In the genomic region with DNA sequence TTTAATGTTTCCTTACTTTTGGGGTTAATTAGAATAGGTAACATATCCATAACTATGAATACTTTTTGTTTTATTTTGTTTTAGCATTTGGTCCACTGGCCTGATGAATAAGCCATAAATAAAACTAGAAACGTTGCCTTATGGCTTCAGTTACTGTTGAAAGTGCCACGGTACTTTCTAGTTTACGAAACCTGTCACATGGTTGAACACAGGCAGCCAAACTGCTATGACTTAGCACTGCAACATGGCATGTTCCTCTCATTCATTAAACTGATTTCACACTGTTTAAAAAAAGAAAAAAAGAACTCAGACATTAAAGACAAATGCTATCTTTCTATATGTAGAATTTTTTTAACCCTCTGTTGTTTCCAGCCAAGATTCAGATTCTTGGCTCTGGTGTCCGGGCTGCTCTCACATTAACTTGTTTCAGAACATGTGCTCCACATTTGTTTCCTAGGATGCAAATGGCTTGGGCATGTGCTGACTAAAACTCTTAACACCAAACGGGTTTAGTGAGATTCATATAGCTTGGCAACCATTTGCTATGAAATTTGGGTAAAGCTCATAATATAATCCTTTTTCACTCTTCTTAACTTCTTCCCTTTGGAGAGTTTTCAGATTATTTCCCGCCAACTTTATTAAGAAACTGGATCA, we compare ENCODE assay signal across 12 cellular contexts.
A peak's percentile ranks its signal among the peaks of the same experiment; 100 is the strongest.
DNase-seq lines count a peak whose midpoint lies in the region; ATAC-seq and TF ChIP-seq lines count a peak whose summit lies in the region.
"Had no signal": no experiment of that assay in that cellular context is flagged by ENCODE, and none has a peak within 500 bp of the region (broad histone marks: within the 10 kb centered on the region; RNA-seq: fewer than 3 reads in every experiment).

No MANE protein-coding gene starts in this region.

- H3K79me2 ChIP-seq in GM23338 (replicated peaks; ENCODE audit: insufficient read depth) (no peaks in the 10 kb centered on the region), MM.1S (ENCODE audit: low read length) (no peaks in the 10 kb centered on the region)

- no peaks in the 10 kb centered on the region; the same call in 2 of the 3 replicates for H3K9me3 Mint-ChIP-seq in GM23338
- H3K9me3 Mint-ChIP-seq in chondrocyte (ENCODE audit: low read depth), result no peaks in the 10 kb centered on the region
- H3K9me3 Mint-ChIP-seq: activated naive CD4-positive, alpha-beta T cell treated with anti-CD3 and anti-CD28 coated beads, Interleukin-2, amount 50 U/mL, for 24 hours; stimulated activated naive CD8-positive, alpha-beta T cell treated with anti-CD3 and anti-CD28 coated beads, Interleukin-15, Interleukin-2, amounts not matched to agents 100 ng/mL and 50 ng/mL, for 24 hours had no signal

- H3K4me1 ChIP-seq in GM23338 (ENCODE audit: insufficient read depth), result no peaks in the 10 kb centered on the region
- no peaks in the 10 kb centered on the region for H3K4me1 ChIP-seq in MM.1S (ENCODE audit: low read length)

- H3K27me3 Mint-ChIP-seq in GM23338 (ENCODE audit: insufficient read depth, low read depth, poor library complexity) (no peaks in the 10 kb centered on the region), chondrocyte (ENCODE audit: low read depth) (no peaks in the 10 kb centered on the region)
- H3K27me3 Mint-ChIP-seq: activated naive CD4-positive, alpha-beta T cell treated with anti-CD3 and anti-CD28 coated beads, Interleukin-2, amount 50 U/mL, for 24 hours; stimulated activated naive CD8-positive, alpha-beta T cell treated with anti-CD3 and anti-CD28 coated beads, Interleukin-15, Interleukin-2, amounts not matched to agents 100 ng/mL and 50 ng/mL, for 24 hours had no signal

- H3K4me1 Mint-ChIP-seq in GM23338, result 0 out of 3 replicates have a peak, but pooled peaks cover 2% of the 10 kb centered on the region
- H3K4me1 Mint-ChIP-seq in chondrocyte (ENCODE audit: low read depth), result no peaks in the 10 kb centered on the region
- H3K4me1 Mint-ChIP-seq: activated naive CD4-positive, alpha-beta T cell treated with anti-CD3 and anti-CD28 coated beads, Interleukin-2, amount 50 U/mL, for 24 hours; immature natural killer cell had no signal

- H3K27ac ChIP-seq in GM23338 (ENCODE audit: low read depth) (no peak overlapping the region), MM.1S (ENCODE audit: low read length) (no peak overlapping the region)

- H3K27me3 ChIP-seq in GM23338 (ENCODE audit: insufficient read depth) (no peaks in the 10 kb centered on the region), MM.1S (replicated peaks; ENCODE audit: insufficient read depth, low read length) (no peaks in the 10 kb centered on the region)

- peak; percentile 20 for DNase-seq in Ammon's horn (ENCODE audit: low spot score)
- DNase-seq in GM23338 (ENCODE audit: low spot score), result no peak
- DNase-seq in OCI-M1 (lab: John Stamatoyannopoulos, UW), result peak; percentile 24
- DNase-seq in inferior parietal cortex (ENCODE audit: extremely low spot score), result peak; percentile 8
- DNase-seq in chondrocyte (ENCODE audit: low spot score), result no peak
- no peak for DNase-seq in omental fat pad (ENCODE audit: low spot score)
- no peak for DNase-seq in MM.1S
- no peak for DNase-seq in medulla oblongata (ENCODE audit: extremely low spot score)
- DNase-seq: immature natural killer cell, NCI-H1105 had no signal

- H2AFZ ChIP-seq in GM23338, result peak overlapping the region; percentile 86
- H2AFZ ChIP-seq in MM.1S (ENCODE audit: low read length), result no peak overlapping the region

- no peak overlapping the region for H3K9ac ChIP-seq in MM.1S (ENCODE audit: low read length)

- no peak overlapping the region for H3K27ac Mint-ChIP-seq in GM23338
- H3K27ac Mint-ChIP-seq in chondrocyte (ENCODE audit: unreplicated experiment), result no peak overlapping the region
- H3K27ac Mint-ChIP-seq: activated naive CD4-positive, alpha-beta T cell treated with anti-CD3 and anti-CD28 coated beads, Interleukin-2, amount 50 U/mL, for 24 hours; immature natural killer cell; stimulated activated naive CD8-positive, alpha-beta T cell treated with anti-CD3 and anti-CD28 coated beads, Interleukin-15, Interleukin-2, amounts not matched to agents 100 ng/mL and 50 ng/mL, for 24 hours had no signal

- H3K4me3 ChIP-seq in GM23338 (no peak overlapping the region), MM.1S (ENCODE audit: low read length) (no peak overlapping the region)

- ATAC-seq in GM23338 (no peak), omental fat pad (ENCODE audit: low FRiP score) (no peak)

- peaks cover 9% of the 10 kb centered on the region; the same call in 1 of the 2 replicates for H3K9me2 ChIP-seq in GM23338 (ENCODE audit: insufficient read depth)
- H3K9me2 ChIP-seq in MM.1S (replicated peaks; ENCODE audit: insufficient read depth, low read length), result no peaks in the 10 kb centered on the region

- no peak overlapping the region for H3K4me2 ChIP-seq in GM23338
- no peak overlapping the region for H3K4me2 ChIP-seq in MM.1S (ENCODE audit: low read depth, low read length)

- H3K9me3 ChIP-seq in MM.1S (replicated peaks; ENCODE audit: insufficient read depth, low read length), result no peaks in the 10 kb centered on the region

- H3K36me3 ChIP-seq in GM23338 (ENCODE audit: insufficient read depth) (no peaks in the 10 kb centered on the region), MM.1S (replicated peaks; ENCODE audit: insufficient read depth, low read length) (no peaks in the 10 kb centered on the region)

- H4K20me1 ChIP-seq in GM23338 (replicated peaks; ENCODE audit: insufficient read depth), result no peaks in the 10 kb centered on the region
- H4K20me1 ChIP-seq in MM.1S (ENCODE audit: insufficient read depth, low read length), result no peaks in the 10 kb centered on the region

- H3K36me3 Mint-ChIP-seq in GM23338 (ENCODE audit: low read depth) (0 out of 3 replicates have a peak, but pooled peaks cover 3% of the 10 kb centered on the region), chondrocyte (ENCODE audit: low read depth) (no peaks in the 10 kb centered on the region)
- H3K36me3 Mint-ChIP-seq: activated naive CD4-positive, alpha-beta T cell treated with anti-CD3 and anti-CD28 coated beads, Interleukin-2, amount 50 U/mL, for 24 hours; immature natural killer cell had no signal

- TF ChIP-seq CTCF in GM23338 (conservative IDR thresholded peaks at IDR 0.05; ENCODE audit: low read depth in 2 of 2), result no peak
- TF ChIP-seq CTCF in chondrocyte (IDR thresholded peaks at IDR 0.05), result no peak
- TF ChIP-seq CTCF in omental fat pad (IDR thresholded peaks at IDR 0.05), result no peak
- TF ChIP-seq CTCF in MM.1S (IDR thresholded peaks at IDR 0.05; ENCODE audit: low read length), result no peak

- H3K4me3 Mint-ChIP-seq in GM23338 (no peak overlapping the region), chondrocyte (ENCODE audit: unreplicated experiment) (no peak overlapping the region)
- H3K4me3 Mint-ChIP-seq: activated naive CD4-positive, alpha-beta T cell treated with anti-CD3 and anti-CD28 coated beads, Interleukin-2, amount 50 U/mL, for 24 hours; immature natural killer cell; stimulated activated naive CD8-positive, alpha-beta T cell treated with anti-CD3 and anti-CD28 coated beads, Interleukin-15, Interleukin-2, amounts not matched to agents 100 ng/mL and 50 ng/mL, for 24 hours had no signal

- H3F3A ChIP-seq in GM23338 (replicated peaks; ENCODE audit: low read depth) (no peaks in the 10 kb centered on the region), MM.1S (ENCODE audit: insufficient read depth, low read length) (no peaks in the 10 kb centered on the region)

TF ChIP-seq in GM23338, 12 proteins besides CTCF, POLR2A, EP300 and RAD21 (continues in another document):
- TF ChIP-seq POLR2AphosphoS5 (IDR thresholded peaks at IDR 0.05; ENCODE audit: low read depth), result no peak
- TF ChIP-seq, protein P1, sequence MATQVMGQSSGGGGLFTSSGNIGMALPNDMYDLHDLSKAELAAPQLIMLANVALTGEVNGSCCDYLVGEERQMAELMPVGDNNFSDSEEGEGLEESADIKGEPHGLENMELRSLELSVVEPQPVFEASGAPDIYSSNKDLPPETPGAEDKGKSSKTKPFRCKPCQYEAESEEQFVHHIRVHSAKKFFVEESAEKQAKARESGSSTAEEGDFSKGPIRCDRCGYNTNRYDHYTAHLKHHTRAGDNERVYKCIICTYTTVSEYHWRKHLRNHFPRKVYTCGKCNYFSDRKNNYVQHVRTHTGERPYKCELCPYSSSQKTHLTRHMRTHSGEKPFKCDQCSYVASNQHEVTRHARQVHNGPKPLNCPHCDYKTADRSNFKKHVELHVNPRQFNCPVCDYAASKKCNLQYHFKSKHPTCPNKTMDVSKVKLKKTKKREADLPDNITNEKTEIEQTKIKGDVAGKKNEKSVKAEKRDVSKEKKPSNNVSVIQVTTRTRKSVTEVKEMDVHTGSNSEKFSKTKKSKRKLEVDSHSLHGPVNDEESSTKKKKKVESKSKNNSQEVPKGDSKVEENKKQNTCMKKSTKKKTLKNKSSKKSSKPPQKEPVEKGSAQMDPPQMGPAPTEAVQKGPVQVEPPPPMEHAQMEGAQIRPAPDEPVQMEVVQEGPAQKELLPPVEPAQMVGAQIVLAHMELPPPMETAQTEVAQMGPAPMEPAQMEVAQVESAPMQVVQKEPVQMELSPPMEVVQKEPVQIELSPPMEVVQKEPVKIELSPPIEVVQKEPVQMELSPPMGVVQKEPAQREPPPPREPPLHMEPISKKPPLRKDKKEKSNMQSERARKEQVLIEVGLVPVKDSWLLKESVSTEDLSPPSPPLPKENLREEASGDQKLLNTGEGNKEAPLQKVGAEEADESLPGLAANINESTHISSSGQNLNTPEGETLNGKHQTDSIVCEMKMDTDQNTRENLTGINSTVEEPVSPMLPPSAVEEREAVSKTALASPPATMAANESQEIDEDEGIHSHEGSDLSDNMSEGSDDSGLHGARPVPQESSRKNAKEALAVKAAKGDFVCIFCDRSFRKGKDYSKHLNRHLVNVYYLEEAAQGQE (IDR thresholded peaks at IDR 0.05; ENCODE audit: unreplicated experiment), result no peak
- no peak for TF ChIP-seq JUNB (IDR thresholded peaks at IDR 0.05; ENCODE audit: unreplicated experiment)
- no peak for TF ChIP-seq ZNF114 (CRISPR knock-in tag; IDR thresholded peaks at IDR 0.05)
- no peak for TF ChIP-seq STAT1 (IDR thresholded peaks at IDR 0.05; ENCODE audit: unreplicated experiment)
- TF ChIP-seq EZH2phosphoT487 (IDR thresholded peaks at IDR 0.05; ENCODE audit: unreplicated experiment), result no peak
- no peak for TF ChIP-seq EZH2 (IDR thresholded peaks at IDR 0.05; ENCODE audit: low read depth, unreplicated experiment)
- no peak for TF ChIP-seq CREB1 (CRISPR knock-in tag; IDR thresholded peaks at IDR 0.05; ENCODE audit: low read depth)

Comparison
In these comparisons a context has a peak if more than half of its experiments do, and no peak if none do; other contexts are left out.
1. DNase-seq: peak in Ammon's horn (single experiment), OCI-M1 (single experiment) and inferior parietal cortex (single experiment); none in GM23338 (single experiment), chondrocyte (single experiment), omental fat pad (single experiment), MM.1S (single experiment) and medulla oblongata (single experiment).